ENCODE assay signal across 1 cellular context in the genomic region with DNA sequence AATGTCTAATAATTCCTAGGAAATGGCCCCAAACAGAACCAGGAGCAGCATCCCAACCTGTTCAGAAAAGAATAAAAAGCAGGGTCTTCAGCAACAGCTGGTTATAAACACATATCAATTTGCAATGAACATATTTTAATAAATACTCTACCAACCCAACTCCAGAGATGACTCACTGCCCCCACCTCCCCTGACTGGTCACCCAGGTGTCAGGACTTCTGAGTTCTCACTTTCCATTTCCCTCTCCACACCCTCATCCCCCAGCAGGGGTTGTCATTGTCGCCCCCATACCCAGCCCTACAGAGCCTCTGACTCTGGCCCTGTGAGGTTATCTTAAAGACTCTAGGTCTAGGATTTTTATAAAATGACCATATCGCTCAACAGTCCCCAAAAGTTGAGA.
TF ChIP-seq lines count a peak whose summit lies in the region.

No MANE protein-coding gene starts in this region.

TF ChIP-seq in GM23338, 12 proteins besides CTCF, POLR2A, EP300 and RAD21 (continued from another document):
- TF ChIP-seq, protein P1, sequence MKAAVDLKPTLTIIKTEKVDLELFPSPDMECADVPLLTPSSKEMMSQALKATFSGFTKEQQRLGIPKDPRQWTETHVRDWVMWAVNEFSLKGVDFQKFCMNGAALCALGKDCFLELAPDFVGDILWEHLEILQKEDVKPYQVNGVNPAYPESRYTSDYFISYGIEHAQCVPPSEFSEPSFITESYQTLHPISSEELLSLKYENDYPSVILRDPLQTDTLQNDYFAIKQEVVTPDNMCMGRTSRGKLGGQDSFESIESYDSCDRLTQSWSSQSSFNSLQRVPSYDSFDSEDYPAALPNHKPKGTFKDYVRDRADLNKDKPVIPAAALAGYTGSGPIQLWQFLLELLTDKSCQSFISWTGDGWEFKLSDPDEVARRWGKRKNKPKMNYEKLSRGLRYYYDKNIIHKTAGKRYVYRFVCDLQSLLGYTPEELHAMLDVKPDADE (IDR thresholded peaks at IDR 0.05), result no peak
- no peak for TF ChIP-seq POLR2AphosphoS5 (IDR thresholded peaks at IDR 0.05; ENCODE audit: low read depth)
- no peak for TF ChIP-seq JUNB (IDR thresholded peaks at IDR 0.05; ENCODE audit: unreplicated experiment)
- TF ChIP-seq, protein P2, sequence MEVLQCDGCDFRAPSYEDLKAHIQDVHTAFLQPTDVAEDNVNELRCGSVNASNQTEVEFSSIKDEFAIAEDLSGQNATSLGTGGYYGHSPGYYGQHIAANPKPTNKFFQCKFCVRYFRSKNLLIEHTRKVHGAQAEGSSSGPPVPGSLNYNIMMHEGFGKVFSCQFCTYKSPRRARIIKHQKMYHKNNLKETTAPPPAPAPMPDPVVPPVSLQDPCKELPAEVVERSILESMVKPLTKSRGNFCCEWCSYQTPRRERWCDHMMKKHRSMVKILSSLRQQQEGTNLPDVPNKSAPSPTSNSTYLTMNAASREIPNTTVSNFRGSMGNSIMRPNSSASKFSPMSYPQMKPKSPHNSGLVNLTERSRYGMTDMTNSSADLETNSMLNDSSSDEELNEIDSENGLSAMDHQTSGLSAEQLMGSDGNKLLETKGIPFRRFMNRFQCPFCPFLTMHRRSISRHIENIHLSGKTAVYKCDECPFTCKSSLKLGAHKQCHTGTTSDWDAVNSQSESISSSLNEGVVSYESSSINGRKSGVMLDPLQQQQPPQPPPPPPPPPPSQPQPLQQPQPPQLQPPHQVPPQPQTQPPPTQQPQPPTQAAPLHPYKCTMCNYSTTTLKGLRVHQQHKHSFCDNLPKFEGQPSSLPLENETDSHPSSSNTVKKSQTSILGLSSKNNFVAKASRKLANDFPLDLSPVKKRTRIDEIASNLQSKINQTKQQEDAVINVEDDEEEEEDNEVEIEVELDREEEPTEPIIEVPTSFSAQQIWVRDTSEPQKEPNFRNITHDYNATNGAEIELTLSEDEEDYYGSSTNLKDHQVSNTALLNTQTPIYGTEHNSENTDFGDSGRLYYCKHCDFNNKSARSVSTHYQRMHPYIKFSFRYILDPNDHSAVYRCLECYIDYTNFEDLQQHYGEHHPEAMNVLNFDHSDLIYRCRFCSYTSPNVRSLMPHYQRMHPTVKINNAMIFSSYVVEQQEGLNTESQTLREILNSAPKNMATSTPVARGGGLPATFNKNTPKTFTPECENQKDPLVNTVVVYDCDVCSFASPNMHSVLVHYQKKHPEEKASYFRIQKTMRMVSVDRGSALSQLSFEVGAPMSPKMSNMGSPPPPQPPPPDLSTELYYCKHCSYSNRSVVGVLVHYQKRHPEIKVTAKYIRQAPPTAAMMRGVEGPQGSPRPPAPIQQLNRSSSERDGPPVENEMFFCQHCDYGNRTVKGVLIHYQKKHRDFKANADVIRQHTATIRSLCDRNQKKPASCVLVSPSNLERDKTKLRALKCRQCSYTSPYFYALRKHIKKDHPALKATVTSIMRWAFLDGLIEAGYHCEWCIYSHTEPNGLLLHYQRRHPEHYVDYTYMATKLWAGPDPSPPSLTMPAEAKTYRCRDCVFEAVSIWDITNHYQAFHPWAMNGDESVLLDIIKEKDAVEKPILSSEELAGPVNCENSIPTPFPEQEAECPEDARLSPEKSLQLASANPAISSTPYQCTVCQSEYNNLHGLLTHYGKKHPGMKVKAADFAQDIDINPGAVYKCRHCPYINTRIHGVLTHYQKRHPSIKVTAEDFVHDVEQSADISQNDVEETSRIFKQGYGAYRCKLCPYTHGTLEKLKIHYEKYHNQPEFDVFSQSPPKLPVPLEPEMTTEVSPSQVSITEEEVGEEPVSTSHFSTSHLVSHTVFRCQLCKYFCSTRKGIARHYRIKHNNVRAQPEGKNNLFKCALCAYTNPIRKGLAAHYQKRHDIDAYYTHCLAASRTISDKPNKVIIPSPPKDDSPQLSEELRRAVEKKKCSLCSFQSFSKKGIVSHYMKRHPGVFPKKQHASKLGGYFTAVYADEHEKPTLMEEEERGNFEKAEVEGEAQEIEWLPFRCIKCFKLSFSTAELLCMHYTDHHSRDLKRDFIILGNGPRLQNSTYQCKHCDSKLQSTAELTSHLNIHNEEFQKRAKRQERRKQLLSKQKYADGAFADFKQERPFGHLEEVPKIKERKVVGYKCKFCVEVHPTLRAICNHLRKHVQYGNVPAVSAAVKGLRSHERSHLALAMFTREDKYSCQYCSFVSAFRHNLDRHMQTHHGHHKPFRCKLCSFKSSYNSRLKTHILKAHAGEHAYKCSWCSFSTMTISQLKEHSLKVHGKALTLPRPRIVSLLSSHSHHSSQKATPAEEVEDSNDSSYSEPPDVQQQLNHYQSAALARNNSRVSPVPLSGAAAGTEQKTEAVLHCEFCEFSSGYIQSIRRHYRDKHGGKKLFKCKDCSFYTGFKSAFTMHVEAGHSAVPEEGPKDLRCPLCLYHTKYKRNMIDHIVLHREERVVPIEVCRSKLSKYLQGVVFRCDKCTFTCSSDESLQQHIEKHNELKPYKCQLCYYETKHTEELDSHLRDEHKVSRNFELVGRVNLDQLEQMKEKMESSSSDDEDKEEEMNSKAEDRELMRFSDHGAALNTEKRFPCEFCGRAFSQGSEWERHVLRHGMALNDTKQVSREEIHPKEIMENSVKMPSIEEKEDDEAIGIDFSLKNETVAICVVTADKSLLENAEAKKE (CRISPR knock-in tag; IDR thresholded peaks at IDR 0.05), result no peak
- no peak for TF ChIP-seq NANOG (IDR thresholded peaks at IDR 0.05; ENCODE audit: borderline replicate concordance)
- no peak for TF ChIP-seq REST (IDR thresholded peaks at IDR 0.05; ENCODE audit: unreplicated experiment)
- no peak for TF ChIP-seq ZNF331 (CRISPR knock-in tag; IDR thresholded peaks at IDR 0.05; ENCODE audit: low read depth)
- TF ChIP-seq EZH2phosphoT487 (IDR thresholded peaks at IDR 0.05; ENCODE audit: unreplicated experiment), result no peak
- TF ChIP-seq ZNF114 (CRISPR knock-in tag; IDR thresholded peaks at IDR 0.05), result no peak
